19 cellular contexts compared by ENCODE assay signal in the genomic region with DNA sequence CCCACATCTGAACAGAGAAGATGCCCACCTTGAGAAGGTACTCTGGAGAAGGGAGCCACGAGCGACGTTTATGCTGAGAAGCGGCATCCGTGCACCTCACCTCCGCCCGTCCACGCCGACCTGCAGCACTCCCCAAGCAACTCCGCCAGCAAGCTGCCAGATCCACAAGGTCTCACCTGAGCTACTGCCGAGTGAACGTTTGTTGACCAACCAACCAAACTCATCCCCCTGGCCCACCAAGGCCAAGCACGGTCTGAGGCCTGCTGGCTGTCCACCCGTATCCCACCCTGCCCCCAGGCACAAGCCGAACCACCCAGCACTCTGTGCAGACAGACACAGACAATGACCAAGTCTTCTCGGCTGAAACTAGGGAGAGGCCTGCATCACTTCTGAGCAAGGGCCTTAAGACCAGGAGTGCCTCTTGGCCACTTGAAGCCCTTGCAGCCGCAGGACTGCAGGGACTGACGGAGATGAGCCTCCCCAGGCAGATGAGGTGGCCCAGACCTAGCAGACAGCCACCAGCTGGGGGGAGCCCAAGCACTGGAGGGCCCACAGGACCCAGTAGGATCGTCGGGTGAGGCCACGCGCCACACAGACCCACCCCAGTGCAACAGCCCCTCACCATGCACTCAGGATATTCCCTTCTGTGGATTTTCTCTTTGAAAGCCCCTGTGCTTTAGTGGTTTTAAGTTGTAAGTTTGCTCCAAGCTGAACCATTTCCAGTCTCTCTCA.
"Had no signal": no experiment of that assay in that cellular context is flagged by ENCODE, and none has a peak within 500 bp of the region (broad histone marks: within the 10 kb centered on the region; RNA-seq: fewer than 3 reads in every experiment).

No MANE protein-coding gene starts in this region.

- H3K27ac ChIP-seq: body of pancreas, colonic mucosa, left lung, psoas muscle, right lobe of liver, SK-N-MC, thyroid gland had no signal

- H3K4me3 Mint-ChIP-seq: activated CD8-positive, alpha-beta T cell treated with anti-CD3 and anti-CD28 coated beads for 36 hours; activated naive CD8-positive, alpha-beta T cell treated with anti-CD3 and anti-CD28 coated beads, Interleukin-2, amount 10 ng/mL, durations not matched to agents 7 days and 5 days; activated T-cell treated with anti-CD3 and anti-CD28 coated beads, Interleukin-2, amount 50 U/mL, for 72 hours; nephron progenitor cell; T-helper 2 cell treated with Interferon-gamma antibody and Interleukin-4, amounts not matched to agents 5 μg/mL and 100 μg/mL, for 36 hours had no signal

- ATAC-seq: activated CD8-positive, alpha-beta T cell treated with anti-CD3 and anti-CD28 coated beads for 36 hours; activated T-cell treated with anti-CD3 and anti-CD28 coated beads, Interleukin-2, amount 50 U/mL, for 72 hours; body of pancreas; left lung; psoas muscle had no signal

- H3K27me3 ChIP-seq: body of pancreas, colonic mucosa, left lung, right lobe of liver, thyroid gland had no signal

- H3K4me3 ChIP-seq: body of pancreas, colonic mucosa, left lung, psoas muscle, right lobe of liver, SK-N-MC, thyroid gland had no signal

- H3K27me3 Mint-ChIP-seq: activated CD8-positive, alpha-beta T cell treated with anti-CD3 and anti-CD28 coated beads for 36 hours; activated naive CD8-positive, alpha-beta T cell treated with anti-CD3 and anti-CD28 coated beads, Interleukin-2, amount 10 ng/mL, durations not matched to agents 7 days and 5 days had no signal

- H3K27ac Mint-ChIP-seq: activated CD8-positive, alpha-beta T cell treated with anti-CD3 and anti-CD28 coated beads for 36 hours; activated naive CD8-positive, alpha-beta T cell treated with anti-CD3 and anti-CD28 coated beads, Interleukin-2, amount 10 ng/mL, durations not matched to agents 7 days and 5 days; activated T-cell treated with anti-CD3 and anti-CD28 coated beads, Interleukin-2, amount 50 U/mL, for 72 hours; nephron progenitor cell; T-helper 2 cell treated with Interferon-gamma antibody and Interleukin-4, amounts not matched to agents 5 μg/mL and 100 μg/mL, for 36 hours had no signal

- H3K36me3 Mint-ChIP-seq: activated naive CD8-positive, alpha-beta T cell treated with anti-CD3 and anti-CD28 coated beads, Interleukin-2, amount 10 ng/mL, durations not matched to agents 7 days and 5 days had no signal

- H3K9me3 ChIP-seq: body of pancreas, colonic mucosa, left lung, psoas muscle, right lobe of liver, thyroid gland had no signal

- H3K9me3 Mint-ChIP-seq: activated CD8-positive, alpha-beta T cell treated with anti-CD3 and anti-CD28 coated beads for 36 hours; activated naive CD8-positive, alpha-beta T cell treated with anti-CD3 and anti-CD28 coated beads, Interleukin-2, amount 10 ng/mL, durations not matched to agents 7 days and 5 days; activated T-cell treated with anti-CD3 and anti-CD28 coated beads, Interleukin-2, amount 50 U/mL, for 72 hours; nephron progenitor cell; T-helper 2 cell treated with Interferon-gamma antibody and Interleukin-4, amounts not matched to agents 5 μg/mL and 100 μg/mL, for 36 hours had no signal

- H3K36me3 ChIP-seq: colonic mucosa, left lung, right lobe of liver, thyroid gland had no signal

- H3K4me1 ChIP-seq: colonic mucosa, right lobe of liver, thyroid gland had no signal

- DNase-seq: activated CD4-positive, alpha-beta T cell treated with anti-CD3 and anti-CD28 coated beads for 4 hours; activated CD8-positive, alpha-beta T cell treated with anti-CD3 and anti-CD28 coated beads for 36 hours; activated naive CD8-positive, alpha-beta T cell treated with anti-CD3 and anti-CD28 coated beads, Interleukin-2, amount 10 ng/mL, durations not matched to agents 7 days and 5 days; activated T-cell treated with anti-CD3 and anti-CD28 coated beads, Interleukin-2, amount 50 U/mL, for 72 hours; amygdala; body of pancreas; colonic mucosa; erythroblast; left lung; mammary epithelial cell; nephron progenitor cell; psoas muscle; right lobe of liver; small intestine; stimulated activated CD4-positive, alpha-beta T cell treated with anti-CD3 and anti-CD28 coated beads, Interleukin-4, amount 100 ng/mL, for 4 hours; stimulated activated naive CD4-positive, alpha-beta T cell; thyroid gland had no signal
